Comparison of ENCODE assay signal across 17 cellular contexts in the genomic region with DNA sequence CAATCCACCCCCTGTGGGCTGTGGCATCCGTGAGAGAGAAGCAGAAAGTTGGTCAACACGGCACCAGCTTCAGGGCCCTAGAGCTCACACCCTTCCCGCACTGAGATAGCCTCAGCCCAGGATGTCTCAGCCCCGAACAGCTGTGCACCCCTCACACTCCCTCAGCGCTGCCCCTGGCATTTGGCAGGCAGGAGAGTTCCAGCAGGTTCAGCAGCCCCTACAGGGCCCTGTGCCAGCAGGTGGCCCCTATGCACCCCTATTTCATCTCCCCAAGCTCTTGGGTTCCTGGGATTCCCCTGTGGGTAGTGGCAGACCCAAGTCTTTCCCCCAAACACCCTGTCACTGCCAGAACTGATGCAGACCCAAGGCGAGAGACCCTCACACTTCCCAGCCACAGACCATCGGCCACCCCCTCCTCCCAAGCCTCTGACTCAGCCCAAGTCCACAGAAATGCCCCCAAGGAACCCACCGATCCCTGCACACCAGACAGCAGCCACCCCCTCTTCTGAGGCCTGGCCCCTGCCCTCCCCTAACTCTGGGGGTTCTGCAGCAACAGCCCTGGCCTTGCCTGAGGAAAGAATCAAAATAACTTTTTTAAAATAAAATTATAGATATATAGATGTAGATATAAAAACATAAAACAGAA.
A peak's percentile ranks its signal among the peaks of the same experiment; 100 is the strongest.
DNase-seq lines count a peak whose midpoint lies in the region; ATAC-seq, FAIRE-seq and TF ChIP-seq lines count a peak whose summit lies in the region.
"Had no signal": no experiment of that assay in that cellular context is flagged by ENCODE, and none has a peak within 500 bp of the region (broad histone marks: within the 10 kb centered on the region; RNA-seq: fewer than 3 reads in every experiment).

No MANE protein-coding gene starts in this region.

- in situ Hi-C loops in GM12878 (cut with MboI), result loop anchor here (25.0 kb wide), 1 partner anchor 584 kb away; no protein-coding TSS in a partner anchor

- no peak overlapping the region for H2BK120ac ChIP-seq in neuronal stem cell (ENCODE audit: low read depth, low read length)

- no peak for TF ChIP-seq EP300 in GM12878 (IDR thresholded peaks at IDR 0.05; ENCODE audit: borderline replicate concordance in 1 of 2, control insufficient read depth in 1 of 2, low read depth in 2 of 2, low read length in 2 of 2)

- no peak for TF ChIP-seq POLR2A in GM12878 (IDR thresholded peaks at IDR 0.05; ENCODE audit: low read depth, low read length)

- no peak overlapping the region for H3K27ac ChIP-seq in DND-41 (ENCODE audit: low read length)
- H3K27ac ChIP-seq in GM12878 (ENCODE audit: control insufficient read depth, insufficient read depth), result no peak overlapping the region
- no peak overlapping the region for H3K27ac ChIP-seq in neuronal stem cell (replicated peaks; ENCODE audit: low read length)
- H3K27ac ChIP-seq: C4-2B, SK-N-MC had no signal

- no peak overlapping the region for H3K14ac ChIP-seq in neuronal stem cell (ENCODE audit: low read length)

- CTCF ChIA-PET in GM12878 (lab: Yijun Ruan, JAX), result no interaction called here
- CTCF ChIA-PET in activated CD4-positive, alpha-beta T cell treated with anti-CD3 and anti-CD28 coated beads for 36 hours (lab: Charles Lee), result interaction anchor here (0.8 kb wide), 1 partner anchor 10 kb away, joined by 3 read pairs; no protein-coding TSS in a partner anchor

- peak; percentile 73 for ATAC-seq in DND-41 (ENCODE audit: insufficient read depth, low read depth)
- peak; percentile 32; the same call in 2 of the 3 replicates for ATAC-seq in GM12878
- no peak for ATAC-seq in activated CD4-positive, alpha-beta T cell treated with anti-CD3 and anti-CD28 coated beads for 36 hours
- ATAC-seq: Panc1 had no signal

- RAD21 ChIA-PET in GM12878 (lab: Charles Lee; ENCODE audit: unreplicated experiment), result no interaction called here

- SMC1A ChIA-PET in GM12878 (lab: Charles Lee; ENCODE audit: uncharacterized antibody, unreplicated experiment), result no interaction called here

- H3K4me2 ChIP-seq in DND-41 (ENCODE audit: insufficient read depth, low read length) (no peak overlapping the region), GM12878 (ENCODE audit: control insufficient read depth, insufficient read depth) (no peak overlapping the region), neuronal stem cell (ENCODE audit: insufficient read depth, low read length, poor library complexity, severe bottlenecking) (no peak overlapping the region)

- H2AFZ ChIP-seq in DND-41 (ENCODE audit: low read depth, low read length) (no peak overlapping the region), GM12878 (ENCODE audit: control insufficient read depth, low read depth, low read length) (no peak overlapping the region), neuronal stem cell (ENCODE audit: low read length) (no peak overlapping the region)

- peak overlapping the region; percentile 70 for H2AK5ac ChIP-seq in neuronal stem cell (ENCODE audit: low read depth, low read length)

- TF ChIP-seq RAD21 in GM12878 (IDR thresholded peaks at IDR 0.05; ENCODE audit: insufficient read depth, low read depth, low read length), result no peak

- no peak overlapping the region for H2BK5ac ChIP-seq in neuronal stem cell (ENCODE audit: low read length)

- peak overlapping the region; percentile 64 for H3K18ac ChIP-seq in neuronal stem cell (ENCODE audit: low read length)

- intact Hi-C loops in GM12878 (cut with micrococcal nuclease; ENCODE audit: unreplicated experiment), result no loop called here
- intact Hi-C loops in activated CD4-positive, alpha-beta T cell treated with anti-CD3 and anti-CD28 coated beads for 36 hours (cut with DNase I, micrococcal nuclease), result no loop called here

- H2BK15ac ChIP-seq in neuronal stem cell (ENCODE audit: low read length), result peak overlapping the region; percentile 17

- no peak overlapping the region for H4K91ac ChIP-seq in neuronal stem cell (ENCODE audit: low read depth, low read length, poor library complexity)

- H3K79me1 ChIP-seq in neuronal stem cell (ENCODE audit: low read depth, low read length), result no peaks in the 10 kb centered on the region

- peak; percentile 18 for DNase-seq in activated T-cell treated with anti-CD3 and anti-CD28 coated beads, Interleukin-2, amount 50 U/mL, for 24 hours
- DNase-seq in activated T-cell treated with anti-CD3 and anti-CD28 coated beads for 4 hours (no peak), DND-41 (peak; percentile 56), GM12878 (ENCODE audit: low read depth, low spot score) (no peak), neuronal stem cell (ENCODE audit: low spot score) (no peak), H4 (ENCODE audit: low spot score) (no peak)
- DNase-seq in activated CD4-positive, alpha-beta T cell treated with anti-CD3 and anti-CD28 coated beads for 4 hours, result no peak
- DNase-seq in activated CD4-positive, alpha-beta T cell treated with anti-CD3 and anti-CD28 coated beads for 36 hours, result no peak
- DNase-seq: DMS153, NCI-H1092, NCI-H146 had no signal

- H3K27me3 ChIP-seq in DND-41 (ENCODE audit: insufficient read depth, low read length, poor library complexity) (no peaks in the 10 kb centered on the region), GM12878 (replicated peaks in 1 of 2; ENCODE audit: control insufficient read depth in 2 of 2, insufficient read depth in 2 of 2, low read length in 1 of 2) (no peaks in the 10 kb centered on the region), neuronal stem cell (ENCODE audit: control insufficient read depth in 3 of 3, insufficient read depth in 3 of 3, low read depth in 1 of 3, low read length in 3 of 3) (no peaks in the 10 kb centered on the region)

- no peak overlapping the region for H3K23ac ChIP-seq in neuronal stem cell (ENCODE audit: low read depth, low read length, poor library complexity)

- WGBS in GM12878 (ENCODE audit: insufficient coverage, insufficient replicate concordance, low lambda C conversion rate, missing lambda C conversion rate), result 11% methylated on average over 8 of the region's 8 CpGs
- WGBS in neuronal stem cell (ENCODE audit: extremely low coverage in 2 of 2, insufficient read length in 2 of 2, insufficient replicate concordance in 1 of 2), 2 donors, result no CpG with 5 or more reads among the region's 8 CpGs

- POLR2A ChIA-PET in GM12878 (lab: Charles Lee), result no interaction called here
- POLR2A ChIA-PET in activated CD4-positive, alpha-beta T cell treated with anti-CD3 and anti-CD28 coated beads for 36 hours (lab: Charles Lee), result no interaction called here

- no peak overlapping the region for H2BK12ac ChIP-seq in neuronal stem cell (ENCODE audit: low read length)

- no peak overlapping the region for H4K8ac ChIP-seq in neuronal stem cell (ENCODE audit: low read depth, low read length)

- no TSS peak for BruUV-seq in GM12878 (replicated peaks; lab: Mats Ljungman, UMichigan)

- no peaks in the 10 kb centered on the region for H3K9me3 ChIP-seq in DND-41 (ENCODE audit: insufficient read depth, low read length, severe bottlenecking)
- no peaks in the 10 kb centered on the region for H3K9me3 ChIP-seq in GM12878 (replicated peaks; ENCODE audit: control insufficient read depth, insufficient read depth, low read length)
- H3K9me3 ChIP-seq in neuronal stem cell (replicated peaks in 1 of 2; ENCODE audit: control insufficient read depth in 2 of 2, insufficient read depth in 1 of 2, low read depth in 1 of 2, low read length in 2 of 2), result no peaks in the 10 kb centered on the region
- H3K9me3 ChIP-seq: HAP-1 had no signal

- no peaks in the 10 kb centered on the region for H4K20me1 ChIP-seq in DND-41 (ENCODE audit: insufficient read depth, low read length)
- H4K20me1 ChIP-seq in GM12878 (ENCODE audit: control insufficient read depth, insufficient read depth), result no peaks in the 10 kb centered on the region

- no peaks in the 10 kb centered on the region for H3K36me3 Mint-ChIP-seq in activated T-cell treated with anti-CD3 and anti-CD28 coated beads, Interleukin-2, amount 50 U/mL, for 24 hours (ENCODE audit: low read depth)
- no peaks in the 10 kb centered on the region for H3K36me3 Mint-ChIP-seq in activated CD4-positive, alpha-beta T cell treated with anti-CD3 and anti-CD28 coated beads for 36 hours (ENCODE audit: low read depth)

- H3K27me3 Mint-ChIP-seq in activated T-cell treated with anti-CD3 and anti-CD28 coated beads, Interleukin-2, amount 50 U/mL, for 24 hours, result no peaks in the 10 kb centered on the region
- no peaks in the 10 kb centered on the region for H3K27me3 Mint-ChIP-seq in activated CD4-positive, alpha-beta T cell treated with anti-CD3 and anti-CD28 coated beads for 36 hours

- H3K79me2 ChIP-seq in DND-41 (ENCODE audit: insufficient read depth, low read length) (no peaks in the 10 kb centered on the region), GM12878 (ENCODE audit: control insufficient read depth, insufficient read depth, low read length) (no peaks in the 10 kb centered on the region)

- no peak for FAIRE-seq in GM12878 (lab: Jason Lieb, UNC)
- FAIRE-seq: A204.1, GM19239 had no signal

- H3K4me3 ChIP-seq in DND-41 (ENCODE audit: low read depth in 1 of 2, low read length in 2 of 2) (no peak overlapping the region), GM12878 (no peak overlapping the region), neuronal stem cell (ENCODE audit: low read length in 2 of 2) (no peak overlapping the region)
- H3K4me3 ChIP-seq: HAP-1, SK-N-MC had no signal

- TF ChIP-seq CTCF in DND-41 (IDR thresholded peaks at IDR 0.05; ENCODE audit: borderline replicate concordance, extremely low read depth, low read length, poor library complexity, severe bottlenecking) (peak; percentile 59), GM12878 (IDR thresholded peaks at IDR 0.05 in 2 of 3, conservative IDR thresholded peaks at IDR 0.05 in 1 of 3; ENCODE audit: control insufficient read depth in 2 of 3, extremely low read depth in 1 of 3, insufficient read depth in 1 of 3, low read depth in 3 of 3, low read length in 3 of 3) (no peak)

- no peaks in the 10 kb centered on the region for H3K4me1 Mint-ChIP-seq in activated T-cell treated with anti-CD3 and anti-CD28 coated beads, Interleukin-2, amount 50 U/mL, for 24 hours (ENCODE audit: low read depth)
- H3K4me1 Mint-ChIP-seq in activated CD4-positive, alpha-beta T cell treated with anti-CD3 and anti-CD28 coated beads for 36 hours, result no peaks in the 10 kb centered on the region

- no peak overlapping the region for H3K9ac ChIP-seq in DND-41 (ENCODE audit: low read depth, low read length)
- H3K9ac ChIP-seq in GM12878 (ENCODE audit: control insufficient read depth, insufficient read depth, low read length), result no peak overlapping the region
- H3K9ac ChIP-seq in neuronal stem cell (ENCODE audit: low read depth, low read length, poor library complexity), result no peak overlapping the region

- H3K4me1 ChIP-seq in DND-41 (ENCODE audit: insufficient read depth, low read length), result no peaks in the 10 kb centered on the region; the same call in 1 of the 2 replicates
- H3K4me1 ChIP-seq in GM12878 (ENCODE audit: control insufficient read depth, insufficient read depth, low read length), result no peaks in the 10 kb centered on the region
- H3K4me1 ChIP-seq in neuronal stem cell (ENCODE audit: control insufficient read depth in 2 of 2, insufficient read depth in 1 of 2, low read depth in 1 of 2, low read length in 2 of 2), result no peaks in the 10 kb centered on the region
- H3K4me1 ChIP-seq: HAP-1 had no signal

- H3K36me3 ChIP-seq in DND-41 (ENCODE audit: insufficient read depth, low read length) (no peaks in the 10 kb centered on the region), GM12878 (ENCODE audit: control insufficient read depth in 2 of 2, insufficient read depth in 2 of 2, low read length in 1 of 2) (no peaks in the 10 kb centered on the region), neuronal stem cell (replicated peaks in 1 of 2; ENCODE audit: control insufficient read depth in 2 of 2, insufficient read depth in 2 of 2, low read length in 2 of 2) (no peaks in the 10 kb centered on the region)
- H3K36me3 ChIP-seq: HAP-1 had no signal

- H3K9me3 Mint-ChIP-seq in activated T-cell treated with anti-CD3 and anti-CD28 coated beads, Interleukin-2, amount 50 U/mL, for 24 hours, result no peaks in the 10 kb centered on the region
- no peaks in the 10 kb centered on the region for H3K9me3 Mint-ChIP-seq in activated CD4-positive, alpha-beta T cell treated with anti-CD3 and anti-CD28 coated beads for 36 hours (ENCODE audit: low read depth)

- no peak overlapping the region for H3K4ac ChIP-seq in neuronal stem cell (ENCODE audit: low read length)

- H3K4me3 Mint-ChIP-seq in activated T-cell treated with anti-CD3 and anti-CD28 coated beads, Interleukin-2, amount 50 U/mL, for 24 hours, result no peak overlapping the region
- no peak overlapping the region for H3K4me3 Mint-ChIP-seq in activated CD4-positive, alpha-beta T cell treated with anti-CD3 and anti-CD28 coated beads for 36 hours

- H3K27ac Mint-ChIP-seq in activated T-cell treated with anti-CD3 and anti-CD28 coated beads, Interleukin-2, amount 50 U/mL, for 24 hours, result no peak overlapping the region
- H3K27ac Mint-ChIP-seq in activated CD4-positive, alpha-beta T cell treated with anti-CD3 and anti-CD28 coated beads for 36 hours, result no peak overlapping the region

Comparison
In these comparisons a context has a peak if more than half of its experiments do, and no peak if none do; other contexts are left out.
1. DNase-seq: peak in activated T-cell treated with anti-CD3 and anti-CD28 coated beads, Interleukin-2, amount 50 U/mL, for 24 hours (single experiment) and DND-41 (single experiment); none in activated T-cell treated with anti-CD3 and anti-CD28 coated beads for 4 hours (single experiment), GM12878 (single experiment), neuronal stem cell (single experiment), activated CD4-positive, alpha-beta T cell treated with anti-CD3 and anti-CD28 coated beads for 4 hours (0 of 2), activated CD4-positive, alpha-beta T cell treated with anti-CD3 and anti-CD28 coated beads for 36 hours (single experiment) and H4 (single experiment).